22 cellular contexts compared by ENCODE assay signal in genomic region chr4:4274226-4274625, GRCh38. TPM values are rescaled to one million over a fixed set of nuclear protein-coding genes. Genes with fewer than 3 reads are reported as not detected.
DNase-seq lines count a peak whose midpoint lies in the region; ATAC-seq and TF ChIP-seq lines count a peak whose summit lies in the region.
"Had no signal": no experiment of that assay in that cellular context is flagged by ENCODE, and none has a peak within 500 bp of the region (broad histone marks: within the 10 kb centered on the region; RNA-seq: fewer than 3 reads in every experiment).

No MANE protein-coding gene starts in this region.

- intact Hi-C loops in CD14-positive monocyte (cut with micrococcal nuclease) (no loop called here), lower lobe of right lung (cut with DNase I) (no loop called here)

- H3K27ac Mint-ChIP-seq in T-helper 1 cell treated with Interleukin-12 subunit alpha and Interleukin-12 subunit beta and Interleukin-4 antibody, amounts not matched to agents 30 μg/mL and 1 μg/mL, for 36 hours: peak overlapping the region; percentile 22
- H3K27ac Mint-ChIP-seq in CD14-positive monocyte: peak overlapping the region in 4 of 7 donors; percentile 1 to 63 (median 38)
- peak overlapping the region; percentile 18 for H3K27ac Mint-ChIP-seq in activated naive CD8-positive, alpha-beta T cell treated with anti-CD3 and anti-CD28 coated beads for 36 hours

- H3K27me3 Mint-ChIP-seq in T-helper 1 cell treated with Interleukin-12 subunit alpha and Interleukin-12 subunit beta and Interleukin-4 antibody, amounts not matched to agents 30 μg/mL and 1 μg/mL, for 36 hours (ENCODE audit: low read depth): no peaks in the 10 kb centered on the region
- no peaks in the 10 kb centered on the region for H3K27me3 Mint-ChIP-seq in CD14-positive monocyte (ENCODE audit: low read depth in 3 of 3)
- no peaks in the 10 kb centered on the region for H3K27me3 Mint-ChIP-seq in activated naive CD8-positive, alpha-beta T cell treated with anti-CD3 and anti-CD28 coated beads for 36 hours

- H3K27ac ChIP-seq in lower lobe of right lung: no peak overlapping the region
- H3K27ac ChIP-seq: 22Rv1, BLaER1, KMS-11 had no signal

- peaks cover 21% of the 10 kb centered on the region for H3K4me1 Mint-ChIP-seq in T-helper 1 cell treated with Interleukin-12 subunit alpha and Interleukin-12 subunit beta and Interleukin-4 antibody, amounts not matched to agents 30 μg/mL and 1 μg/mL, for 36 hours (ENCODE audit: low read depth)
- peaks cover 28% of the 10 kb centered on the region for H3K4me1 Mint-ChIP-seq in CD14-positive monocyte
- H3K4me1 Mint-ChIP-seq in activated naive CD8-positive, alpha-beta T cell treated with anti-CD3 and anti-CD28 coated beads for 36 hours: peaks cover 4% of the 10 kb centered on the region

- H3K9me3 Mint-ChIP-seq in T-helper 1 cell treated with Interleukin-12 subunit alpha and Interleukin-12 subunit beta and Interleukin-4 antibody, amounts not matched to agents 30 μg/mL and 1 μg/mL, for 36 hours: no peaks in the 10 kb centered on the region
- H3K9me3 Mint-ChIP-seq in CD14-positive monocyte: no peaks in the 10 kb centered on the region
- no peaks in the 10 kb centered on the region for H3K9me3 Mint-ChIP-seq in activated naive CD8-positive, alpha-beta T cell treated with anti-CD3 and anti-CD28 coated beads for 36 hours

- TF ChIP-seq CTCF in CD14-positive monocyte (IDR thresholded peaks at IDR 0.05) (no peak), lower lobe of right lung (IDR thresholded peaks at IDR 0.05) (no peak)

- H3K9me3 ChIP-seq in lower lobe of right lung: no peaks in the 10 kb centered on the region
- H3K9me3 ChIP-seq: BLaER1 had no signal

- ATAC-seq in lower lobe of right lung (no peak), HG03354 (IDR thresholded peaks at IDR 0.05; ENCODE audit: poor library complexity, severe bottlenecking, unreplicated experiment) (no peak)

- no peak overlapping the region for H3K4me3 Mint-ChIP-seq in T-helper 1 cell treated with Interleukin-12 subunit alpha and Interleukin-12 subunit beta and Interleukin-4 antibody, amounts not matched to agents 30 μg/mL and 1 μg/mL, for 36 hours
- no peak overlapping the region for H3K4me3 Mint-ChIP-seq in CD14-positive monocyte
- H3K4me3 Mint-ChIP-seq in activated naive CD8-positive, alpha-beta T cell treated with anti-CD3 and anti-CD28 coated beads for 36 hours: no peak overlapping the region

- DNase-seq in T-helper 1 cell (no peak), CD14-positive monocyte (ENCODE audit: low spot score) (no peak), lower lobe of right lung (peak; percentile 59), COLO829 (ENCODE audit: low spot score) (no peak)
- no peak for DNase-seq in activated naive CD8-positive, alpha-beta T cell treated with anti-CD3 and anti-CD28 coated beads for 36 hours
- DNase-seq in stimulated activated CD4-positive, alpha-beta T cell treated with anti-CD3 and anti-CD28 coated beads, Interleukin-4, amount 100 ng/mL, for 24 hours: no peak
- DNase-seq: ACHN; IMR-90; NCI-H1105; NCI-H2029 treated with DMSO at 0.1 percent for 48 hours; NCI-H2171; NCI-H345; NCI-H524; NCI-H774; NK-92 treated with Interleukin-12 subunit alpha and Interleukin-12 subunit beta, amount 100 ng/mL, for 24 hours; SIG-M5 had no signal

- peaks cover 2% of the 10 kb centered on the region for H3K4me1 ChIP-seq in lower lobe of right lung
- H3K4me1 ChIP-seq: BLaER1 had no signal

- H3K4me3 ChIP-seq in lower lobe of right lung: no peak overlapping the region
- H3K4me3 ChIP-seq: BLaER1 had no signal

- peaks cover 40% of the 10 kb centered on the region for H3K36me3 Mint-ChIP-seq in T-helper 1 cell treated with Interleukin-12 subunit alpha and Interleukin-12 subunit beta and Interleukin-4 antibody, amounts not matched to agents 30 μg/mL and 1 μg/mL, for 36 hours (ENCODE audit: low read depth)
- H3K36me3 Mint-ChIP-seq in CD14-positive monocyte: peaks cover 69 to 80% of the 10 kb centered on the region in 2 donors
- H3K36me3 Mint-ChIP-seq in activated naive CD8-positive, alpha-beta T cell treated with anti-CD3 and anti-CD28 coated beads for 36 hours: peaks cover 34% of the 10 kb centered on the region

- no peaks in the 10 kb centered on the region for H3K27me3 ChIP-seq in lower lobe of right lung (ENCODE audit: low read depth)
- H3K27me3 ChIP-seq: BLaER1 had no signal

- peaks cover 96% of the 10 kb centered on the region for H3K36me3 ChIP-seq in lower lobe of right lung

RNA-seq across cellular contexts. Expression of gene LYAR, which starts 15.7 kb away (rescaled TPM):
- polyA plus RNA-seq in CD14-positive monocyte: 10 to 100 TPM; 14.9 to 22.6 TPM
- total RNA-seq in activated naive CD8-positive, alpha-beta T cell treated with anti-CD3 and anti-CD28 coated beads for 36 hours: 100 to 1,000 TPM in 1 of 2 experiments, 10 to 100 TPM in 1; 97.6 to 106 TPM
- 18.0 TPM for total RNA-seq in lower lobe of right lung

RNA-seq across cellular contexts. Expression of gene ZBTB49, which starts 15.8 kb away (rescaled TPM):
- 1 to 10 TPM; 1.4 to 1.7 TPM for polyA plus RNA-seq in CD14-positive monocyte
- 1 to 10 TPM; 5.7 to 6.0 TPM for total RNA-seq in activated naive CD8-positive, alpha-beta T cell treated with anti-CD3 and anti-CD28 coated beads for 36 hours
- total RNA-seq in lower lobe of right lung: 4.9 TPM

RNA-seq across cellular contexts. Expression of gene TMEM128, which starts 26.2 kb away (rescaled TPM):
- 10 to 100 TPM; 29.7 to 35.1 TPM for polyA plus RNA-seq in CD14-positive monocyte
- 10 to 100 TPM; 23.6 to 25.0 TPM for total RNA-seq in activated naive CD8-positive, alpha-beta T cell treated with anti-CD3 and anti-CD28 coated beads for 36 hours
- total RNA-seq in lower lobe of right lung: 29.2 TPM

RNA-seq across cellular contexts. Expression of gene OTOP1, which starts 47.5 kb away (rescaled TPM):
- not detected for polyA plus RNA-seq in CD14-positive monocyte
- total RNA-seq in activated naive CD8-positive, alpha-beta T cell treated with anti-CD3 and anti-CD28 coated beads for 36 hours: not detected
- not detected for total RNA-seq in lower lobe of right lung
- total RNA-seq: H4, IMR-90 had no signal
- polyA plus RNA-seq: IMR-90 had no signal
